ENCODE assay signal across 1 cellular context in the genomic region with DNA sequence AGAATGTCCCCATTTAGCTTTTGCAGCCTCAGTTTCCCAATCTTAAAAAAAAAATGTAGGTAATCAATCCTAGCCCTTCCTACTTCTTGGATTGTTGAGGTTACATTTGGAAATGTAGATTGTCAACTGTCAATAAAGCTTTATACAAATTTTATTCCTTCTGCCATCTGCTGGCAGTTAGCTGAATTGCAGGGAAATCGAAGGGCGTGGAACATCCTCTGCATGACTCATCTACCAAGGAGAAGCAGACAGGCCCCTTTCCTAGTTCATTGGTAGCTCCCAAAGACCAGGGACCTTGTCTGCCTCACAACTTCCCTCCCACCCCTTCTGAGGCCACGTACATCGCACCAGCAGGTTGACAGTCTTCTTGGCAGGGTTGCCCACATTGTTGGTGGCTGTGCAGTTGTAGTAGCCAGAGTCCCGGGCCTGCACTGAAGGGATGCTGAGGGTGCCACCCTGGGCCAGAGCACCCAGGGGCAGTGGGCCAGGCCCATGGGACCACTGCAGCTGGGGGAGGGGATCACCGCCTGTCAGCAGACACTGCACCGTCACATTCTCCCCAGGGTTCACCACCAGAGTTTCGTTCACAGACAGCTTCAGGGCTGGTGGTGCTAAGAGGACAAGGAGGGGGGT.
A peak's percentile ranks its signal among the peaks of the same experiment; 100 is the strongest.
TF ChIP-seq lines count a peak whose summit lies in the region.

No MANE protein-coding gene starts in this region.

TF ChIP-seq in HCT116, 20 proteins besides CTCF, POLR2A, EP300 and RAD21 (continued from another document):
- TF ChIP-seq, protein P1, sequence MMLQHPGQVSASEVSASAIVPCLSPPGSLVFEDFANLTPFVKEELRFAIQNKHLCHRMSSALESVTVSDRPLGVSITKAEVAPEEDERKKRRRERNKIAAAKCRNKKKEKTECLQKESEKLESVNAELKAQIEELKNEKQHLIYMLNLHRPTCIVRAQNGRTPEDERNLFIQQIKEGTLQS (IDR thresholded peaks at IDR 0.05): no peak
- TF ChIP-seq CEBPB (IDR thresholded peaks at IDR 0.05; ENCODE audit: low read depth): no peak
- no peak for TF ChIP-seq POLR2AphosphoS5 (IDR thresholded peaks at IDR 0.05; ENCODE audit: low read depth, low read length)
- TF ChIP-seq EZH2phosphoT487 (IDR thresholded peaks at IDR 0.05; ENCODE audit: borderline replicate concordance): no peak
- no peak for TF ChIP-seq TCF7L2 (IDR thresholded peaks at IDR 0.05; ENCODE audit: borderline replicate concordance, extremely low read depth, insufficient read depth, insufficient read length)
- peak; percentile 45; the same call in 1 of the 2 replicates for TF ChIP-seq SRF (IDR thresholded peaks at IDR 0.05; ENCODE audit: low read depth)
- TF ChIP-seq, protein P2, sequence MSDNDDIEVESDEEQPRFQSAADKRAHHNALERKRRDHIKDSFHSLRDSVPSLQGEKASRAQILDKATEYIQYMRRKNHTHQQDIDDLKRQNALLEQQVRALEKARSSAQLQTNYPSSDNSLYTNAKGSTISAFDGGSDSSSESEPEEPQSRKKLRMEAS (IDR thresholded peaks at IDR 0.05): no peak
- TF ChIP-seq, protein P3, sequence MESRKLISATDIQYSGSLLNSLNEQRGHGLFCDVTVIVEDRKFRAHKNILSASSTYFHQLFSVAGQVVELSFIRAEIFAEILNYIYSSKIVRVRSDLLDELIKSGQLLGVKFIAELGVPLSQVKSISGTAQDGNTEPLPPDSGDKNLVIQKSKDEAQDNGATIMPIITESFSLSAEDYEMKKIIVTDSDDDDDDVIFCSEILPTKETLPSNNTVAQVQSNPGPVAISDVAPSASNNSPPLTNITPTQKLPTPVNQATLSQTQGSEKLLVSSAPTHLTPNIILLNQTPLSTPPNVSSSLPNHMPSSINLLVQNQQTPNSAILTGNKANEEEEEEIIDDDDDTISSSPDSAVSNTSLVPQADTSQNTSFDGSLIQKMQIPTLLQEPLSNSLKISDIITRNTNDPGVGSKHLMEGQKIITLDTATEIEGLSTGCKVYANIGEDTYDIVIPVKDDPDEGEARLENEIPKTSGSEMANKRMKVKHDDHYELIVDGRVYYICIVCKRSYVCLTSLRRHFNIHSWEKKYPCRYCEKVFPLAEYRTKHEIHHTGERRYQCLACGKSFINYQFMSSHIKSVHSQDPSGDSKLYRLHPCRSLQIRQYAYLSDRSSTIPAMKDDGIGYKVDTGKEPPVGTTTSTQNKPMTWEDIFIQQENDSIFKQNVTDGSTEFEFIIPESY (IDR thresholded peaks at IDR 0.05; ENCODE audit: extremely low read depth, insufficient replicate concordance, low read length): no peak
- TF ChIP-seq SP1 (IDR thresholded peaks at IDR 0.05; ENCODE audit: low read depth): peak; percentile 32; the same call in 1 of the 2 replicates
- TF ChIP-seq FOSL1 (IDR thresholded peaks at IDR 0.05; ENCODE audit: low read depth): peak; percentile 63
- peak; percentile 98 for TF ChIP-seq CBX3 (IDR thresholded peaks at IDR 0.05; ENCODE audit: low read depth)
- TF ChIP-seq EGR1 (IDR thresholded peaks at IDR 0.05; ENCODE audit: low read depth): no peak
- TF ChIP-seq, protein P4, sequence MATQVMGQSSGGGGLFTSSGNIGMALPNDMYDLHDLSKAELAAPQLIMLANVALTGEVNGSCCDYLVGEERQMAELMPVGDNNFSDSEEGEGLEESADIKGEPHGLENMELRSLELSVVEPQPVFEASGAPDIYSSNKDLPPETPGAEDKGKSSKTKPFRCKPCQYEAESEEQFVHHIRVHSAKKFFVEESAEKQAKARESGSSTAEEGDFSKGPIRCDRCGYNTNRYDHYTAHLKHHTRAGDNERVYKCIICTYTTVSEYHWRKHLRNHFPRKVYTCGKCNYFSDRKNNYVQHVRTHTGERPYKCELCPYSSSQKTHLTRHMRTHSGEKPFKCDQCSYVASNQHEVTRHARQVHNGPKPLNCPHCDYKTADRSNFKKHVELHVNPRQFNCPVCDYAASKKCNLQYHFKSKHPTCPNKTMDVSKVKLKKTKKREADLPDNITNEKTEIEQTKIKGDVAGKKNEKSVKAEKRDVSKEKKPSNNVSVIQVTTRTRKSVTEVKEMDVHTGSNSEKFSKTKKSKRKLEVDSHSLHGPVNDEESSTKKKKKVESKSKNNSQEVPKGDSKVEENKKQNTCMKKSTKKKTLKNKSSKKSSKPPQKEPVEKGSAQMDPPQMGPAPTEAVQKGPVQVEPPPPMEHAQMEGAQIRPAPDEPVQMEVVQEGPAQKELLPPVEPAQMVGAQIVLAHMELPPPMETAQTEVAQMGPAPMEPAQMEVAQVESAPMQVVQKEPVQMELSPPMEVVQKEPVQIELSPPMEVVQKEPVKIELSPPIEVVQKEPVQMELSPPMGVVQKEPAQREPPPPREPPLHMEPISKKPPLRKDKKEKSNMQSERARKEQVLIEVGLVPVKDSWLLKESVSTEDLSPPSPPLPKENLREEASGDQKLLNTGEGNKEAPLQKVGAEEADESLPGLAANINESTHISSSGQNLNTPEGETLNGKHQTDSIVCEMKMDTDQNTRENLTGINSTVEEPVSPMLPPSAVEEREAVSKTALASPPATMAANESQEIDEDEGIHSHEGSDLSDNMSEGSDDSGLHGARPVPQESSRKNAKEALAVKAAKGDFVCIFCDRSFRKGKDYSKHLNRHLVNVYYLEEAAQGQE (IDR thresholded peaks at IDR 0.05; ENCODE audit: low read depth): no peak
- peak; percentile 61 for TF ChIP-seq JUND (IDR thresholded peaks at IDR 0.05)
- TF ChIP-seq ZNF274 (IDR thresholded peaks at IDR 0.05; ENCODE audit: low read depth, low read length): no peak
- no peak for TF ChIP-seq EZH2 (IDR thresholded peaks at IDR 0.05)
- TF ChIP-seq SIN3A (IDR thresholded peaks at IDR 0.05; ENCODE audit: low read depth): no peak
- TF ChIP-seq ZFX (IDR thresholded peaks at IDR 0.05): no peak
